ENCODE assay signal across 8 cellular contexts in the genomic region with DNA sequence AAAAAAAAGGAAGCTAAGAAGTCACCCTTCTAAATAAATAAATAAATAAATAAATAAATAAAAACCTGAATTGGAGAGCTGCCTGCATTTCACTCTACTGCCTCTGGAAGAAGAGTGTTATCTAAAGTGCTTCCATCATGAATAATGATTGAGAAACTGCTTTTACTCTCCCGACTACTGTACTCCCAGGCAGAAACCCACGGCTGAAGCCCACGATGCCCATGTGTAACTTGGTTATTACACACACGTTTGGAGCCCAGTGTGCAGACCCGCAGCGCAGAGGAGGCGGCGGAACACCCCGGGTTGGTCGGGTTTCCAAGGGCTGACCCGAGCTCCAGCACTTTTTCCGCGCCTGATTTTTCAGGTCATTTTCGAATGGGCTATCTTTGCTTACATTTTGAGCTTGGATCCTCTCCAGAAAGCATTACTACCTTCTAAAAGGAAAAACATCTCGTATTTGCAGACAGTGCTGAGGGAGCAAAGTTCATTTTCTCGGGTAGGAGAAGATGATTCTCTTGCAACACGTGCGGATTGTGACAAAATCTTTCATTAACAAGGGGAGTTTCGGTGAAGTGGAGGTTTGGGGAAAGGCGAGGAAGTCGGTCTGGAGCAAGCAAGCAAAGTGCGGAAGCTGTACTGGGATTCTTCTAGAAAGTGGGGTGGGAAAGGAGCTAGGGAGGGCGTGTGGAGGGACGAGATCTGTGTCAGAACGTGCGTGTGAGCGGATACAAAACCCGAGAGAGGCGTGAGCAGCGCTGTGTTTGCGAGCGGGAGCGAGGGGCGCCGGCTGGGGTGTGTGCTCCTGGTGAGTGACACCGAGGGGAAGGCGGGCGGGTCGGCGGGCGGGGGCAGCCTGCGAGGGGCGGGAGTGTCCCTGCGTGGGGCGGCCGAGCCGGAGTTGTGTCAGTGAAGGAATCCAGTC. TPM values are rescaled to one million over a fixed set of nuclear protein-coding genes. Genes with fewer than 3 reads are reported as not detected.
DNase-seq lines count a peak whose midpoint lies in the region; TF ChIP-seq lines count a peak whose summit lies in the region.

A gene with protein sequence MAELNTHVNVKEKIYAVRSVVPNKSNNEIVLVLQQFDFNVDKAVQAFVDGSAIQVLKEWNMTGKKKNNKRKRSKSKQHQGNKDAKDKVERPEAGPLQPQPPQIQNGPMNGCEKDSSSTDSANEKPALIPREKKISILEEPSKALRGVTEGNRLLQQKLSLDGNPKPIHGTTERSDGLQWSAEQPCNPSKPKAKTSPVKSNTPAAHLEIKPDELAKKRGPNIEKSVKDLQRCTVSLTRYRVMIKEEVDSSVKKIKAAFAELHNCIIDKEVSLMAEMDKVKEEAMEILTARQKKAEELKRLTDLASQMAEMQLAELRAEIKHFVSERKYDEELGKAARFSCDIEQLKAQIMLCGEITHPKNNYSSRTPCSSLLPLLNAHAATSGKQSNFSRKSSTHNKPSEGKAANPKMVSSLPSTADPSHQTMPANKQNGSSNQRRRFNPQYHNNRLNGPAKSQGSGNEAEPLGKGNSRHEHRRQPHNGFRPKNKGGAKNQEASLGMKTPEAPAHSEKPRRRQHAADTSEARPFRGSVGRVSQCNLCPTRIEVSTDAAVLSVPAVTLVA (plus strand): TSS at position 897 of the 922 bp plus-strand sequence. CDS start 82,552 bp downstream, outside the sequence.

- peaks cover 34% of the 10 kb centered on the region for H3K4me1 ChIP-seq in smooth muscle cell (ENCODE audit: low read depth)

- peak within 1 kb of the TSS; percentile 92 for H3K27ac ChIP-seq in smooth muscle cell (ENCODE audit: low read depth)

- H3K79me2 ChIP-seq in smooth muscle cell (ENCODE audit: low read depth) = peaks cover 61% of the 10 kb centered on the region

- H3K4me3 ChIP-seq in GM12865 (ENCODE audit: low read depth, low read length) = peak within 1 kb of the TSS; percentile 69
- H3K4me3 ChIP-seq in HFF-Myc (replicated peaks; ENCODE audit: low read depth, low read length) = peak within 1 kb of the TSS; percentile 71
- H3K4me3 ChIP-seq in smooth muscle cell = peak within 1 kb of the TSS; percentile 89

- WGBS in smooth muscle cell (ENCODE audit: low lambda C conversion rate) = under 1% methylated on average over 34 of the region's 47 CpGs

- H3K9me3 ChIP-seq in smooth muscle cell (replicated peaks; ENCODE audit: low read depth) = no peaks in the 10 kb centered on the region

- H3K36me3 ChIP-seq in smooth muscle cell (ENCODE audit: low read depth) = no peaks in the 10 kb centered on the region

- DNase-seq in GM12865 (ENCODE audit: low read depth) = peak; percentile 86
- peak; percentile 49 for DNase-seq in HFF-Myc (ENCODE audit: extremely low read depth, low read depth)
- DNase-seq in NCI-H146 (lab: John Stamatoyannopoulos, UW) = peak; percentile 53
- peak; percentile 25 for DNase-seq in activated CD4-positive, CD25-positive, alpha-beta regulatory T cell treated with anti-CD3 and anti-CD28 coated beads, Interleukin-2, amount 50 U/mL, for 16 hours (ENCODE audit: low read depth, low spot score)
- peak; percentile 21 for DNase-seq in central memory CD4-positive, alpha-beta T cell
- peak; percentile 81 for DNase-seq in iris pigment epithelial cell (ENCODE audit: low read depth)
- peak; percentile 70 for DNase-seq in smooth muscle cell (lab: John Stamatoyannopoulos, UW; ENCODE audit: unreplicated experiment)
- DNase-seq in NCI-H446 (lab: John Stamatoyannopoulos, UW) = no peak

- peaks cover 27% of the 10 kb centered on the region for H4K20me1 ChIP-seq in smooth muscle cell (ENCODE audit: low read depth)

- peak within 1 kb of the TSS; percentile 93 for H2AFZ ChIP-seq in smooth muscle cell (ENCODE audit: low read depth)

- H3F3A ChIP-seq in smooth muscle cell (ENCODE audit: low read depth) = peaks cover 12% of the 10 kb centered on the region

- no peaks in the 10 kb centered on the region for H3K27me3 ChIP-seq in smooth muscle cell (ENCODE audit: low read depth)

- no peak for TF ChIP-seq CTCF in GM12865 (IDR thresholded peaks at IDR 0.05; ENCODE audit: insufficient read depth, low read depth, low read length, missing control alignments)
- TF ChIP-seq CTCF in HFF-Myc (IDR thresholded peaks at IDR 0.05; ENCODE audit: low read depth, low read length, missing control alignments) = no peak
- TF ChIP-seq CTCF in smooth muscle cell (IDR thresholded peaks at IDR 0.05; ENCODE audit: borderline replicate concordance, insufficient read depth, poor library complexity, severe bottlenecking) = no peak

- H3K9ac ChIP-seq in smooth muscle cell (ENCODE audit: low read depth) = peak within 1 kb of the TSS; percentile 84

- peak within 1 kb of the TSS; percentile 98 for H3K4me2 ChIP-seq in smooth muscle cell

RNA-seq across cellular contexts. Expression of the gene that starts here (rescaled TPM):
- 314 and 356 TPM in 2 replicates for total RNA-seq in smooth muscle cell
- 394 and 432 TPM in 2 replicates for polyA plus RNA-seq in smooth muscle cell

Comparison
In these comparisons a context has a peak if more than half of its experiments do, and no peak if none do; other contexts are left out.
1. DNase-seq: peak in GM12865 (single experiment), HFF-Myc (single experiment), NCI-H146 (single experiment), activated CD4-positive, CD25-positive, alpha-beta regulatory T cell treated with anti-CD3 and anti-CD28 coated beads, Interleukin-2, amount 50 U/mL, for 16 hours (single experiment), central memory CD4-positive, alpha-beta T cell (single experiment), iris pigment epithelial cell (single experiment) and smooth muscle cell (single experiment); none in NCI-H446 (0 of 2).
2. Peak in every context shown above with its lines, with median percentiles within 50 percentile points of each other: H3K4me3 ChIP-seq.